In genomic region chr18:58257461-58257860, GRCh38 we compare ENCODE assay signal across 12 cellular contexts.
A peak's percentile ranks its signal among the peaks of the same experiment; 100 is the strongest.
DNase-seq lines count a peak whose midpoint lies in the region; ATAC-seq and TF ChIP-seq lines count a peak whose summit lies in the region.
"Had no signal": no experiment of that assay in that cellular context is flagged by ENCODE, and none has a peak within 500 bp of the region (broad histone marks: within the 10 kb centered on the region; RNA-seq: fewer than 3 reads in every experiment).

No MANE protein-coding gene starts in this region.

- H3K79me2 ChIP-seq in DOHH2 (ENCODE audit: control insufficient read depth, low read length): peaks cover 15% of the 10 kb centered on the region; the same call in 1 of the 2 replicates
- H3K79me2 ChIP-seq in neural progenitor cell (ENCODE audit: low read depth): peaks cover 5% of the 10 kb centered on the region

- H3K27me3 ChIP-seq in DOHH2 (ENCODE audit: control insufficient read depth, low read length) (no peaks in the 10 kb centered on the region), neural progenitor cell (no peaks in the 10 kb centered on the region)

- no peak overlapping the region for H2AFZ ChIP-seq in neural progenitor cell (replicated peaks)

- POLR2A ChIA-PET in naive thymus-derived CD8-positive, alpha-beta T cell (lab: Charles Lee): no interaction called here

- H3K36me3 Mint-ChIP-seq in brain: peaks cover 40% of the 10 kb centered on the region
- peaks cover 5% of the 10 kb centered on the region for H3K36me3 Mint-ChIP-seq in neural progenitor cell
- no peaks in the 10 kb centered on the region for H3K36me3 Mint-ChIP-seq in naive thymus-derived CD8-positive, alpha-beta T cell

- H3K4me3 ChIP-seq in DOHH2 (ENCODE audit: low read length) (no peak overlapping the region), neural progenitor cell (no peak overlapping the region)

- no peak for ATAC-seq in naive thymus-derived CD8-positive, alpha-beta T cell
- no peak for ATAC-seq in GM18909 (IDR thresholded peaks at IDR 0.05; ENCODE audit: poor library complexity, unreplicated experiment)
- no peak for ATAC-seq in HG02763 (IDR thresholded peaks at IDR 0.05; ENCODE audit: unreplicated experiment)

- H3K9me3 ChIP-seq in DOHH2 (ENCODE audit: control insufficient read depth, insufficient read depth, low read length) (no peaks in the 10 kb centered on the region), neural progenitor cell (ENCODE audit: low read depth) (no peaks in the 10 kb centered on the region)

- H3K4me1 ChIP-seq in DOHH2 (ENCODE audit: control insufficient read depth, low read length): peaks cover 16% of the 10 kb centered on the region
- peaks cover 30% of the 10 kb centered on the region for H3K4me1 ChIP-seq in neural progenitor cell

- no peak for TF ChIP-seq CTCF in DOHH2 (IDR thresholded peaks at IDR 0.05; ENCODE audit: low read depth, low read length, poor library complexity, severe bottlenecking)
- TF ChIP-seq CTCF in brain (conservative IDR thresholded peaks at IDR 0.05): no peak
- TF ChIP-seq CTCF in neural progenitor cell (IDR thresholded peaks at IDR 0.05): no peak

- H4K20me1 ChIP-seq in DOHH2 (ENCODE audit: control insufficient read depth, insufficient read depth, low read depth, low read length) (no peaks in the 10 kb centered on the region; the same call in 1 of the 2 replicates), neural progenitor cell (ENCODE audit: low read depth) (no peaks in the 10 kb centered on the region)

- H3K9me3 Mint-ChIP-seq in brain (peaks cover 0 to 2% (median 0%) of the 10 kb centered on the region in 5 experiments), neural progenitor cell (no peaks in the 10 kb centered on the region)
- H3K9me3 Mint-ChIP-seq in naive thymus-derived CD8-positive, alpha-beta T cell: peaks cover 0 to 1% (median 0%) of the 10 kb centered on the region in 9 donors
- H3K9me3 Mint-ChIP-seq: activated naive CD4-positive, alpha-beta T cell treated with anti-CD3 and anti-CD28 coated beads, Interleukin-2, amount 50 U/mL, for 24 hours had no signal

- H3K4me3 Mint-ChIP-seq in brain: peak overlapping the region in 3 of 5 experiments; percentile 44 to 81 (median 75)
- no peak overlapping the region for H3K4me3 Mint-ChIP-seq in neural progenitor cell
- no peak overlapping the region for H3K4me3 Mint-ChIP-seq in naive thymus-derived CD8-positive, alpha-beta T cell
- H3K4me3 Mint-ChIP-seq: activated naive CD4-positive, alpha-beta T cell treated with anti-CD3 and anti-CD28 coated beads, Interleukin-2, amount 50 U/mL, for 24 hours had no signal

- peak; percentile 1 for DNase-seq in KBM-7
- no peak for DNase-seq in neural progenitor cell (ENCODE audit: low spot score)
- DNase-seq in naive thymus-derived CD8-positive, alpha-beta T cell: no peak
- DNase-seq in activated CD8-positive, alpha-beta memory T cell treated with anti-CD3 and anti-CD28 coated beads, Interleukin-2, amount 50 U/mL, for 4 hours: no peak
- DNase-seq: COR-L47, islet precursor cell, NCI-H774 had no signal

- 0 out of 2 replicates have a peak, but pooled peaks cover 2% of the 10 kb centered on the region for H3F3A ChIP-seq in DOHH2 (ENCODE audit: control insufficient read depth, insufficient read depth)
- H3F3A ChIP-seq in neural progenitor cell (ENCODE audit: low read depth): no peaks in the 10 kb centered on the region

- H3K4me1 Mint-ChIP-seq in brain (peaks cover 73% of the 10 kb centered on the region), neural progenitor cell (peaks cover 29% of the 10 kb centered on the region)
- H3K4me1 Mint-ChIP-seq in naive thymus-derived CD8-positive, alpha-beta T cell: no peaks in the 10 kb centered on the region
- H3K4me1 Mint-ChIP-seq: activated naive CD4-positive, alpha-beta T cell treated with anti-CD3 and anti-CD28 coated beads, Interleukin-2, amount 50 U/mL, for 24 hours had no signal

- H3K4me2 ChIP-seq in DOHH2 (ENCODE audit: low read length) (peak overlapping the region; percentile 25), neural progenitor cell (no peak overlapping the region)

- H3K27ac Mint-ChIP-seq in brain (peak overlapping the region; percentile 20 to 96 (median 75)), neural progenitor cell (peak overlapping the region; percentile 51)
- H3K27ac Mint-ChIP-seq in naive thymus-derived CD8-positive, alpha-beta T cell: no peak overlapping the region
- H3K27ac Mint-ChIP-seq: activated naive CD4-positive, alpha-beta T cell treated with anti-CD3 and anti-CD28 coated beads, Interleukin-2, amount 50 U/mL, for 24 hours had no signal

- H3K27me3 Mint-ChIP-seq in brain (no peaks in the 10 kb centered on the region), neural progenitor cell (ENCODE audit: insufficient read depth, low read depth) (no peaks in the 10 kb centered on the region)
- no peaks in the 10 kb centered on the region for H3K27me3 Mint-ChIP-seq in naive thymus-derived CD8-positive, alpha-beta T cell
- H3K27me3 Mint-ChIP-seq: activated naive CD4-positive, alpha-beta T cell treated with anti-CD3 and anti-CD28 coated beads, Interleukin-2, amount 50 U/mL, for 24 hours had no signal

- in situ Hi-C loops in KBM-7 (cut with MboI; ENCODE audit: low pct_unique_long_range_greater_than_20kb, low sequenced_read_pairs): no loop called here

- peaks cover 10% of the 10 kb centered on the region for H3K36me3 ChIP-seq in DOHH2 (ENCODE audit: control insufficient read depth, low read length)
- no peaks in the 10 kb centered on the region for H3K36me3 ChIP-seq in neural progenitor cell

- H3K9ac ChIP-seq in neural progenitor cell: no peak overlapping the region

- no peak overlapping the region for H3K27ac ChIP-seq in DOHH2 (ENCODE audit: low read depth, low read length)
- H3K27ac ChIP-seq in neural progenitor cell: no peak overlapping the region

- H3K9me2 ChIP-seq in DOHH2 (replicated peaks; ENCODE audit: control insufficient read depth, low read length): no peaks in the 10 kb centered on the region

Comparison
In these comparisons a context has a peak if more than half of its experiments do, and no peak if none do; other contexts are left out.
1. H3K27ac Mint-ChIP-seq: peak in brain (5 of 5) and neural progenitor cell (single experiment); none in naive thymus-derived CD8-positive, alpha-beta T cell (0 of 10).
2. H3K4me3 Mint-ChIP-seq: peak in brain (3 of 5); none in neural progenitor cell (single experiment) and naive thymus-derived CD8-positive, alpha-beta T cell (0 of 10).